Comparison of ENCODE assay signal across 1 cellular context in the genomic region with DNA sequence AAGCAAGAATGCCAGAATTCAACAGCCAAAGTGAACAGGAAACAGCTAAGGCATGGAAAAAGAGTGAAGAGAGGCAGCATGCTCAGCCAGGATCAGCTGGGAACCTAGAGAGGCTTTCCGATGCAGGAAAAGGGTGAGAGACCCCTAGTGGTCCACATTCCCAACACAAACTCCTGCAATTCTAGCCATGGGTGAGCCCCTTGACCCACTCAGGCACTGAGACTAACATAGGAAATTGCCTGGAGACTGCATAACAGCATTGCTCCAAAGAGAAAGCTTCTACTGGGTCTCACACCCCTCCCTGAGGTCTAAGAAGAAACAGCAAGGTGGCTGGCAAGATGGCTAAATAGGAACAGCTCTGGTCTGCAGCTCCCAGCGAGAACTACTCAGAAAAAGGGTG.
TF ChIP-seq lines count a peak whose summit lies in the region.

No MANE protein-coding gene starts in this region.

TF ChIP-seq in GM23338, 12 proteins besides CTCF, POLR2A, EP300 and RAD21 (continued from another document):
- TF ChIP-seq, protein P1, sequence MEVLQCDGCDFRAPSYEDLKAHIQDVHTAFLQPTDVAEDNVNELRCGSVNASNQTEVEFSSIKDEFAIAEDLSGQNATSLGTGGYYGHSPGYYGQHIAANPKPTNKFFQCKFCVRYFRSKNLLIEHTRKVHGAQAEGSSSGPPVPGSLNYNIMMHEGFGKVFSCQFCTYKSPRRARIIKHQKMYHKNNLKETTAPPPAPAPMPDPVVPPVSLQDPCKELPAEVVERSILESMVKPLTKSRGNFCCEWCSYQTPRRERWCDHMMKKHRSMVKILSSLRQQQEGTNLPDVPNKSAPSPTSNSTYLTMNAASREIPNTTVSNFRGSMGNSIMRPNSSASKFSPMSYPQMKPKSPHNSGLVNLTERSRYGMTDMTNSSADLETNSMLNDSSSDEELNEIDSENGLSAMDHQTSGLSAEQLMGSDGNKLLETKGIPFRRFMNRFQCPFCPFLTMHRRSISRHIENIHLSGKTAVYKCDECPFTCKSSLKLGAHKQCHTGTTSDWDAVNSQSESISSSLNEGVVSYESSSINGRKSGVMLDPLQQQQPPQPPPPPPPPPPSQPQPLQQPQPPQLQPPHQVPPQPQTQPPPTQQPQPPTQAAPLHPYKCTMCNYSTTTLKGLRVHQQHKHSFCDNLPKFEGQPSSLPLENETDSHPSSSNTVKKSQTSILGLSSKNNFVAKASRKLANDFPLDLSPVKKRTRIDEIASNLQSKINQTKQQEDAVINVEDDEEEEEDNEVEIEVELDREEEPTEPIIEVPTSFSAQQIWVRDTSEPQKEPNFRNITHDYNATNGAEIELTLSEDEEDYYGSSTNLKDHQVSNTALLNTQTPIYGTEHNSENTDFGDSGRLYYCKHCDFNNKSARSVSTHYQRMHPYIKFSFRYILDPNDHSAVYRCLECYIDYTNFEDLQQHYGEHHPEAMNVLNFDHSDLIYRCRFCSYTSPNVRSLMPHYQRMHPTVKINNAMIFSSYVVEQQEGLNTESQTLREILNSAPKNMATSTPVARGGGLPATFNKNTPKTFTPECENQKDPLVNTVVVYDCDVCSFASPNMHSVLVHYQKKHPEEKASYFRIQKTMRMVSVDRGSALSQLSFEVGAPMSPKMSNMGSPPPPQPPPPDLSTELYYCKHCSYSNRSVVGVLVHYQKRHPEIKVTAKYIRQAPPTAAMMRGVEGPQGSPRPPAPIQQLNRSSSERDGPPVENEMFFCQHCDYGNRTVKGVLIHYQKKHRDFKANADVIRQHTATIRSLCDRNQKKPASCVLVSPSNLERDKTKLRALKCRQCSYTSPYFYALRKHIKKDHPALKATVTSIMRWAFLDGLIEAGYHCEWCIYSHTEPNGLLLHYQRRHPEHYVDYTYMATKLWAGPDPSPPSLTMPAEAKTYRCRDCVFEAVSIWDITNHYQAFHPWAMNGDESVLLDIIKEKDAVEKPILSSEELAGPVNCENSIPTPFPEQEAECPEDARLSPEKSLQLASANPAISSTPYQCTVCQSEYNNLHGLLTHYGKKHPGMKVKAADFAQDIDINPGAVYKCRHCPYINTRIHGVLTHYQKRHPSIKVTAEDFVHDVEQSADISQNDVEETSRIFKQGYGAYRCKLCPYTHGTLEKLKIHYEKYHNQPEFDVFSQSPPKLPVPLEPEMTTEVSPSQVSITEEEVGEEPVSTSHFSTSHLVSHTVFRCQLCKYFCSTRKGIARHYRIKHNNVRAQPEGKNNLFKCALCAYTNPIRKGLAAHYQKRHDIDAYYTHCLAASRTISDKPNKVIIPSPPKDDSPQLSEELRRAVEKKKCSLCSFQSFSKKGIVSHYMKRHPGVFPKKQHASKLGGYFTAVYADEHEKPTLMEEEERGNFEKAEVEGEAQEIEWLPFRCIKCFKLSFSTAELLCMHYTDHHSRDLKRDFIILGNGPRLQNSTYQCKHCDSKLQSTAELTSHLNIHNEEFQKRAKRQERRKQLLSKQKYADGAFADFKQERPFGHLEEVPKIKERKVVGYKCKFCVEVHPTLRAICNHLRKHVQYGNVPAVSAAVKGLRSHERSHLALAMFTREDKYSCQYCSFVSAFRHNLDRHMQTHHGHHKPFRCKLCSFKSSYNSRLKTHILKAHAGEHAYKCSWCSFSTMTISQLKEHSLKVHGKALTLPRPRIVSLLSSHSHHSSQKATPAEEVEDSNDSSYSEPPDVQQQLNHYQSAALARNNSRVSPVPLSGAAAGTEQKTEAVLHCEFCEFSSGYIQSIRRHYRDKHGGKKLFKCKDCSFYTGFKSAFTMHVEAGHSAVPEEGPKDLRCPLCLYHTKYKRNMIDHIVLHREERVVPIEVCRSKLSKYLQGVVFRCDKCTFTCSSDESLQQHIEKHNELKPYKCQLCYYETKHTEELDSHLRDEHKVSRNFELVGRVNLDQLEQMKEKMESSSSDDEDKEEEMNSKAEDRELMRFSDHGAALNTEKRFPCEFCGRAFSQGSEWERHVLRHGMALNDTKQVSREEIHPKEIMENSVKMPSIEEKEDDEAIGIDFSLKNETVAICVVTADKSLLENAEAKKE (CRISPR knock-in tag; IDR thresholded peaks at IDR 0.05): no peak; the same call in 1 of the 2 replicates
- TF ChIP-seq, protein P2, sequence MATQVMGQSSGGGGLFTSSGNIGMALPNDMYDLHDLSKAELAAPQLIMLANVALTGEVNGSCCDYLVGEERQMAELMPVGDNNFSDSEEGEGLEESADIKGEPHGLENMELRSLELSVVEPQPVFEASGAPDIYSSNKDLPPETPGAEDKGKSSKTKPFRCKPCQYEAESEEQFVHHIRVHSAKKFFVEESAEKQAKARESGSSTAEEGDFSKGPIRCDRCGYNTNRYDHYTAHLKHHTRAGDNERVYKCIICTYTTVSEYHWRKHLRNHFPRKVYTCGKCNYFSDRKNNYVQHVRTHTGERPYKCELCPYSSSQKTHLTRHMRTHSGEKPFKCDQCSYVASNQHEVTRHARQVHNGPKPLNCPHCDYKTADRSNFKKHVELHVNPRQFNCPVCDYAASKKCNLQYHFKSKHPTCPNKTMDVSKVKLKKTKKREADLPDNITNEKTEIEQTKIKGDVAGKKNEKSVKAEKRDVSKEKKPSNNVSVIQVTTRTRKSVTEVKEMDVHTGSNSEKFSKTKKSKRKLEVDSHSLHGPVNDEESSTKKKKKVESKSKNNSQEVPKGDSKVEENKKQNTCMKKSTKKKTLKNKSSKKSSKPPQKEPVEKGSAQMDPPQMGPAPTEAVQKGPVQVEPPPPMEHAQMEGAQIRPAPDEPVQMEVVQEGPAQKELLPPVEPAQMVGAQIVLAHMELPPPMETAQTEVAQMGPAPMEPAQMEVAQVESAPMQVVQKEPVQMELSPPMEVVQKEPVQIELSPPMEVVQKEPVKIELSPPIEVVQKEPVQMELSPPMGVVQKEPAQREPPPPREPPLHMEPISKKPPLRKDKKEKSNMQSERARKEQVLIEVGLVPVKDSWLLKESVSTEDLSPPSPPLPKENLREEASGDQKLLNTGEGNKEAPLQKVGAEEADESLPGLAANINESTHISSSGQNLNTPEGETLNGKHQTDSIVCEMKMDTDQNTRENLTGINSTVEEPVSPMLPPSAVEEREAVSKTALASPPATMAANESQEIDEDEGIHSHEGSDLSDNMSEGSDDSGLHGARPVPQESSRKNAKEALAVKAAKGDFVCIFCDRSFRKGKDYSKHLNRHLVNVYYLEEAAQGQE (IDR thresholded peaks at IDR 0.05; ENCODE audit: unreplicated experiment): no peak
TF ChIP-seq in GM23338: peak in this region for 0.
